Comparison of ENCODE assay signal across 13 cellular contexts in genomic region chr17:50834786-50835562, GRCh38. TPM values are rescaled to one million over a fixed set of nuclear protein-coding genes. Genes with fewer than 3 reads are reported as not detected.
A peak's percentile ranks its signal among the peaks of the same experiment; 100 is the strongest.
DNase-seq lines count a peak whose midpoint lies in the region; TF ChIP-seq lines count a peak whose summit lies in the region.
"Had no signal": no experiment of that assay in that cellular context is flagged by ENCODE, and none has a peak within 500 bp of the region (broad histone marks: within the 10 kb centered on the region; RNA-seq: fewer than 3 reads in every experiment).

No MANE protein-coding gene starts in this region.

- H3K9me3 ChIP-seq in breast epithelium (no peaks in the 10 kb centered on the region), esophagus squamous epithelium (no peaks in the 10 kb centered on the region), BE2C (no peaks in the 10 kb centered on the region)

- POLR2A ChIA-PET in MCF 10A (lab: Yijun Ruan, JAX) = interaction anchor here (0.6 kb wide), 1 partner anchor 199 kb away, joined by 3 read pairs; no protein-coding TSS in a partner anchor

- 33 to 74% methylated on average over 1 to 36 of the region's 37 CpGs for WGBS in esophagus squamous epithelium, 2 donors
- WGBS in urinary bladder = 36% methylated on average over 37 of the region's 37 CpGs

- H3K4me3 ChIP-seq in breast epithelium (peak overlapping the region; percentile 9 to 49 (median 25)), esophagus squamous epithelium (peak overlapping the region in 3 of 4 donors; percentile 9 to 45 (median 22)), urinary bladder (ENCODE audit: low read depth, low read length) (peak overlapping the region; percentile 2), BE2C (ENCODE audit: low read depth, low read length) (no peak overlapping the region)

- H3K4me1 ChIP-seq in breast epithelium (peaks cover 0 to 10% of the 10 kb centered on the region in 2 donors), esophagus squamous epithelium (peaks cover 0 to 35% (median 0%) of the 10 kb centered on the region in 3 donors), urinary bladder (ENCODE audit: insufficient read depth) (no peaks in the 10 kb centered on the region), BE2C (peaks cover 20% of the 10 kb centered on the region)

- H3K27ac Mint-ChIP-seq in MCF 10A (ENCODE audit: low read depth, unreplicated experiment) = no peak overlapping the region
- H3K27ac Mint-ChIP-seq: activated CD8-positive, alpha-beta T cell treated with anti-CD3 and anti-CD28 coated beads, Interleukin-2, amount 10 ng/mL, durations not matched to agents 7 days and 5 days had no signal

- no peaks in the 10 kb centered on the region for H3K36me3 Mint-ChIP-seq in MCF 10A (ENCODE audit: insufficient read depth, unreplicated experiment)

- H3K27me3 ChIP-seq in breast epithelium (no peaks in the 10 kb centered on the region), esophagus squamous epithelium (peaks cover 0 to 24% (median 0%) of the 10 kb centered on the region in 4 donors), BE2C (no peaks in the 10 kb centered on the region)

- DNase-seq in breast epithelium (ENCODE audit: low spot score in 2 of 2) (no peak), MCF 10A (ENCODE audit: unreplicated experiment) (no peak), esophagus squamous epithelium (lab: John Stamatoyannopoulos, UW) (no peak), myocyte (ENCODE audit: low read depth) (peak; percentile 94), BE2C (no peak), medulla oblongata (ENCODE audit: extremely low spot score) (no peak), ACHN (no peak)
- DNase-seq: activated CD8-positive, alpha-beta T cell treated with anti-CD3 and anti-CD28 coated beads, Interleukin-2, amount 10 ng/mL, durations not matched to agents 7 days and 5 days; RPMI8226 had no signal

- no peak for TF ChIP-seq CTCF in breast epithelium (IDR thresholded peaks at IDR 0.05)
- TF ChIP-seq CTCF in MCF 10A (IDR thresholded peaks at IDR 0.05; ENCODE audit: unreplicated experiment) = no peak
- TF ChIP-seq CTCF in esophagus squamous epithelium (IDR thresholded peaks at IDR 0.05) = no peak
- TF ChIP-seq CTCF in BE2C (IDR thresholded peaks at IDR 0.05; ENCODE audit: low read depth, low read length) = no peak

- in situ Hi-C loops in ACHN (cut with HindIII; ENCODE audit: low pct_ligation_motif_present, low pct_unique_long_range_greater_than_20kb, low sequenced_read_pairs) = no loop called here

- no peak overlapping the region for H3K27ac ChIP-seq in breast epithelium
- H3K27ac ChIP-seq in esophagus squamous epithelium = no peak overlapping the region
- no peak overlapping the region for H3K27ac ChIP-seq in urinary bladder (ENCODE audit: low read depth)

- no peaks in the 10 kb centered on the region for H3K9me3 Mint-ChIP-seq in MCF 10A (ENCODE audit: unreplicated experiment)

- CTCF ChIA-PET in MCF 10A (lab: Yijun Ruan, JAX) = interaction anchor here (0.7 to 4.6 kb wide), 4 partner anchors 18 to 351 kb away, joined by 3 to 38 read pairs (median 4); no protein-coding TSS in a partner anchor

- no TSS peak for BruUV-seq in MCF 10A (replicated peaks; lab: Mats Ljungman, UMichigan)

- H3K4me3 Mint-ChIP-seq in MCF 10A (ENCODE audit: unreplicated experiment) = no peak overlapping the region
- H3K4me3 Mint-ChIP-seq: activated CD8-positive, alpha-beta T cell treated with anti-CD3 and anti-CD28 coated beads, Interleukin-2, amount 10 ng/mL, durations not matched to agents 7 days and 5 days had no signal

- no peaks in the 10 kb centered on the region for H3K27me3 Mint-ChIP-seq in MCF 10A (ENCODE audit: insufficient read depth, unreplicated experiment)

- H3K4me1 Mint-ChIP-seq in MCF 10A (ENCODE audit: insufficient read depth, unreplicated experiment) = no peaks in the 10 kb centered on the region

- intact Hi-C loops in breast epithelium (cut with DNase I; ENCODE audit: low total_unique reads) = no loop called here
- intact Hi-C loops in MCF 10A (cut with micrococcal nuclease) = no loop called here
- intact Hi-C loops in esophagus squamous epithelium (cut with DNase I) = no loop called here

- TF ChIP-seq POLR2A in breast epithelium (IDR thresholded peaks at IDR 0.05) = no peak
- TF ChIP-seq POLR2A in esophagus squamous epithelium (IDR thresholded peaks at IDR 0.05) = no peak

- no peaks in the 10 kb centered on the region for H3K36me3 ChIP-seq in breast epithelium
- H3K36me3 ChIP-seq in esophagus squamous epithelium = no peaks in the 10 kb centered on the region
- H3K36me3 ChIP-seq in urinary bladder (ENCODE audit: insufficient read depth) = no peaks in the 10 kb centered on the region
- H3K36me3 ChIP-seq in BE2C = no peaks in the 10 kb centered on the region

RNA-seq across cellular contexts. Expression of gene WFIKKN2, which starts 0.4 kb away (rescaled TPM):
- total RNA-seq in breast epithelium (not detected), MCF 10A (2022) (not detected in 2 replicates), esophagus squamous epithelium (under 1 TPM in 1 of 4 donors, not detected in 3; 0.08 TPM), myocyte (0.26 and 0.43 TPM in 2 replicates), urinary bladder (0.37 TPM)
- polyA plus RNA-seq in myocyte (2012) = 0.32 TPM
- 0.32 TPM for polyA plus RNA-seq in urinary bladder
- polyA plus RNA-seq in BE2C (2012; ENCODE audit: insufficient read depth, insufficient read length, low read depth) = 0.32 TPM
- total RNA-seq: activated CD8-positive, alpha-beta T cell treated with anti-CD3 and anti-CD28 coated beads, Interleukin-2, amount 10 ng/mL, durations not matched to agents 7 days and 5 days; dermis microvascular lymphatic vessel endothelial cell; mononuclear cell had no signal
- polyA plus RNA-seq: BJ had no signal

RNA-seq across cellular contexts. Expression of gene TOB1, which starts 31.2 kb away (rescaled TPM):
- total RNA-seq in breast epithelium (100 to 1,000 TPM in 1 of 3 donors, 10 to 100 TPM in 2; 12.6 to 145 (median 54.1) TPM), MCF 10A (2022) (53.1 and 66.0 TPM in 2 replicates), esophagus squamous epithelium (10 to 100 TPM; 21.5 to 35.9 (median 31.1) TPM), myocyte (23.9 and 26.3 TPM in 2 replicates), urinary bladder (47.4 TPM)
- 32.4 TPM for polyA plus RNA-seq in myocyte (2012)
- 41.3 TPM for polyA plus RNA-seq in urinary bladder
- polyA plus RNA-seq in BE2C (2012; ENCODE audit: insufficient read depth, insufficient read length, low read depth) = 55.7 TPM
